ENCODE assay signal across 8 cellular contexts in genomic region chr4:56048621-56049427, GRCh38.
DNase-seq lines count a peak whose midpoint lies in the region; ATAC-seq, FAIRE-seq and TF ChIP-seq lines count a peak whose summit lies in the region.

No MANE protein-coding gene starts in this region.

- peak overlapping the region; percentile 26 for H3K27ac ChIP-seq in endothelial cell of umbilical vein (ENCODE audit: insufficient read depth, low read depth, low read length)

- H3K27ac Mint-ChIP-seq in activated CD4-positive, alpha-beta T cell treated with anti-CD3 and anti-CD28 coated beads for 36 hours: no peak overlapping the region
- H3K27ac Mint-ChIP-seq in stimulated activated naive CD8-positive, alpha-beta T cell treated with anti-CD3 and anti-CD28 coated beads, Interleukin-15, Interleukin-2, amounts not matched to agents 100 ng/mL and 50 ng/mL, for 24 hours: no peak overlapping the region

- H3K9me3 Mint-ChIP-seq in activated CD4-positive, alpha-beta T cell treated with anti-CD3 and anti-CD28 coated beads for 36 hours (ENCODE audit: low read depth): no peaks in the 10 kb centered on the region
- no peaks in the 10 kb centered on the region for H3K9me3 Mint-ChIP-seq in stimulated activated naive CD8-positive, alpha-beta T cell treated with anti-CD3 and anti-CD28 coated beads, Interleukin-15, Interleukin-2, amounts not matched to agents 100 ng/mL and 50 ng/mL, for 24 hours

- H3K27me3 Mint-ChIP-seq in activated CD4-positive, alpha-beta T cell treated with anti-CD3 and anti-CD28 coated beads for 36 hours: peaks cover 37% of the 10 kb centered on the region
- peaks cover 58% of the 10 kb centered on the region for H3K27me3 Mint-ChIP-seq in stimulated activated naive CD8-positive, alpha-beta T cell treated with anti-CD3 and anti-CD28 coated beads, Interleukin-15, Interleukin-2, amounts not matched to agents 100 ng/mL and 50 ng/mL, for 24 hours

- intact Hi-C loops in activated CD4-positive, alpha-beta T cell treated with anti-CD3 and anti-CD28 coated beads for 36 hours (cut with DNase I, micrococcal nuclease): loop anchor here (1.0 to 5.0 kb wide), 3 partner anchors 101 to 253 kb away; partner anchors contain the start of gene CEP135 (in 2 of the 2)
- intact Hi-C loops in endothelial cell of umbilical vein (cut with micrococcal nuclease): loop anchor here (1.0 to 10.0 kb wide), 4 partner anchors 82 to 786 kb away; partner anchors contain the start of gene CEP135

- H4K20me1 ChIP-seq in endothelial cell of umbilical vein (replicated peaks; ENCODE audit: control insufficient read depth, extremely low read depth, insufficient read depth, low read length): no peaks in the 10 kb centered on the region

- TF ChIP-seq CTCF in endothelial cell of umbilical vein (IDR thresholded peaks at IDR 0.05; ENCODE audit: extremely low read depth in 1 of 2, insufficient read depth in 1 of 2, low read depth in 1 of 2, low read length in 2 of 2): peak; percentile 31 to 51

- ATAC-seq in GM18909 (IDR thresholded peaks at IDR 0.05; ENCODE audit: poor library complexity, unreplicated experiment): peak; percentile 97
- ATAC-seq in HG03097 (IDR thresholded peaks at IDR 0.05; ENCODE audit: low FRiP score, unreplicated experiment): peak; percentile 94
- peak; percentile 96 for ATAC-seq in activated CD4-positive, alpha-beta T cell treated with anti-CD3 and anti-CD28 coated beads for 36 hours

- H3K36me3 Mint-ChIP-seq in activated CD4-positive, alpha-beta T cell treated with anti-CD3 and anti-CD28 coated beads for 36 hours (ENCODE audit: low read depth): no peaks in the 10 kb centered on the region
- H3K36me3 Mint-ChIP-seq in stimulated activated naive CD8-positive, alpha-beta T cell treated with anti-CD3 and anti-CD28 coated beads, Interleukin-15, Interleukin-2, amounts not matched to agents 100 ng/mL and 50 ng/mL, for 24 hours (ENCODE audit: low read depth): no peaks in the 10 kb centered on the region

- CTCF ChIA-PET in activated CD4-positive, alpha-beta T cell treated with anti-CD3 and anti-CD28 coated beads for 36 hours (lab: Charles Lee): interaction anchor here (0.7 kb wide), 1 partner anchor 48 kb away, joined by 3 read pairs; no protein-coding TSS in a partner anchor
- CTCF ChIA-PET in endothelial cell of umbilical vein (lab: Charles Lee): interaction anchor here (1.0 to 2.0 kb wide), 4 partner anchors 12 to 788 kb away, joined by 4 to 19 read pairs (median 4); partner anchors contain the start of gene CEP135

- peaks cover 2% of the 10 kb centered on the region for H3K9me1 ChIP-seq in endothelial cell of umbilical vein (replicated peaks; ENCODE audit: control insufficient read depth, extremely low read depth, insufficient read depth, low read length)

- peak overlapping the region; percentile 78 for H3K4me2 ChIP-seq in endothelial cell of umbilical vein (ENCODE audit: insufficient read depth, low read length)

- BruUV-seq in endothelial cell of umbilical vein (replicated peaks; lab: Mats Ljungman, UMichigan): no TSS peak

- no peak for FAIRE-seq in endothelial cell of umbilical vein (lab: Jason Lieb, UNC)

- no peak for TF ChIP-seq POLR2A in endothelial cell of umbilical vein (IDR thresholded peaks at IDR 0.05; ENCODE audit: low read depth, low read length)

- POLR2A ChIA-PET in activated CD4-positive, alpha-beta T cell treated with anti-CD3 and anti-CD28 coated beads for 36 hours (lab: Charles Lee): no interaction called here
- POLR2A ChIA-PET in endothelial cell of umbilical vein (lab: Charles Lee): no interaction called here

- no peaks in the 10 kb centered on the region for H3K36me3 ChIP-seq in endothelial cell of umbilical vein (ENCODE audit: control insufficient read depth in 2 of 2, extremely low read depth in 1 of 2, insufficient read depth in 2 of 2, low read length in 2 of 2)

- H3K4me3 Mint-ChIP-seq in activated CD4-positive, alpha-beta T cell treated with anti-CD3 and anti-CD28 coated beads for 36 hours: peak overlapping the region; percentile 65
- peak overlapping the region; percentile 74 for H3K4me3 Mint-ChIP-seq in stimulated activated naive CD8-positive, alpha-beta T cell treated with anti-CD3 and anti-CD28 coated beads, Interleukin-15, Interleukin-2, amounts not matched to agents 100 ng/mL and 50 ng/mL, for 24 hours

- H3K27me3 ChIP-seq in endothelial cell of umbilical vein (ENCODE audit: control insufficient read depth in 2 of 2, insufficient read depth in 2 of 2, low read length in 2 of 2): peaks cover 3 to 4% of the 10 kb centered on the region in 2 experiments

- peak in 13 of 14 donors; percentile 17 to 79 (median 48) for DNase-seq in C1 segment of cervical spinal cord (lab: John Stamatoyannopoulos, UW)
- peak; percentile 46 for DNase-seq in NCI-H2171 (lab: John Stamatoyannopoulos, UW)
- DNase-seq in activated CD4-positive, alpha-beta T cell treated with anti-CD3 and anti-CD28 coated beads for 36 hours: peak; percentile 78
- DNase-seq in endothelial cell of umbilical vein (ENCODE audit: low read depth, low spot score): peak; percentile 46
- peak; percentile 62 for DNase-seq in midbrain (lab: John Stamatoyannopoulos, UW)

- H2AFZ ChIP-seq in endothelial cell of umbilical vein (ENCODE audit: low read depth, low read length): peak overlapping the region; percentile 89

- H3K4me3 ChIP-seq in endothelial cell of umbilical vein (replicated peaks in 1 of 3; ENCODE audit: insufficient read depth in 1 of 3, low read depth in 1 of 3, low read length in 3 of 3): peak overlapping the region; percentile 61 to 87 (median 73)

- H3K4me1 ChIP-seq in endothelial cell of umbilical vein (ENCODE audit: control insufficient read depth, extremely low read depth, insufficient read depth, low read length): peaks cover 6% of the 10 kb centered on the region

- no peaks in the 10 kb centered on the region for H3K9me3 ChIP-seq in endothelial cell of umbilical vein (replicated peaks; ENCODE audit: control insufficient read depth, insufficient read depth, low read length)

- H3K79me2 ChIP-seq in endothelial cell of umbilical vein (ENCODE audit: control insufficient read depth, insufficient read depth, low read length): no peaks in the 10 kb centered on the region

- H3K4me1 Mint-ChIP-seq in activated CD4-positive, alpha-beta T cell treated with anti-CD3 and anti-CD28 coated beads for 36 hours: peaks cover 13% of the 10 kb centered on the region
- H3K4me1 Mint-ChIP-seq in stimulated activated naive CD8-positive, alpha-beta T cell treated with anti-CD3 and anti-CD28 coated beads, Interleukin-15, Interleukin-2, amounts not matched to agents 100 ng/mL and 50 ng/mL, for 24 hours (ENCODE audit: low read depth): peaks cover 15% of the 10 kb centered on the region

- dilution Hi-C loops in endothelial cell of umbilical vein (cut with MboI; ENCODE audit: extremely low pct_ligation_motif_present, low sequenced_read_pairs): no loop called here

- H3K9ac ChIP-seq in endothelial cell of umbilical vein (replicated peaks; ENCODE audit: extremely low read depth, insufficient read depth, low read length): peak overlapping the region; percentile 32

TF ChIP-seq in endothelial cell of umbilical vein, 7 proteins besides CTCF, POLR2A, EP300 and RAD21:
- TF ChIP-seq MAX (IDR thresholded peaks at IDR 0.05; ENCODE audit: insufficient read depth, insufficient read length) (no peak), MYC (IDR thresholded peaks at IDR 0.05; ENCODE audit: low read depth, low read length) (peak; percentile 42), POLR2AphosphoS5 (IDR thresholded peaks at IDR 0.05; ENCODE audit: insufficient read depth, low read depth, low read length) (peak; percentile 29)

Comparison
In these comparisons a context has a peak if more than half of its experiments do, and no peak if none do; other contexts are left out.
1. Peak in every context shown above with its lines: DNase-seq, ATAC-seq, H3K4me3 ChIP-seq and H3K27ac ChIP-seq.